8 cellular contexts compared by ENCODE assay signal in genomic region chr21:15063821-15064575, GRCh38. TPM values are rescaled to one million over a fixed set of nuclear protein-coding genes. Genes with fewer than 3 reads are reported as not detected.
DNase-seq lines count a peak whose midpoint lies in the region; ATAC-seq and TF ChIP-seq lines count a peak whose summit lies in the region.

No MANE protein-coding gene starts in this region.

- 1% methylated on average over 57 of the region's 57 CpGs for WGBS in thymus

- TF ChIP-seq POLR2A in erythroblast (IDR thresholded peaks at IDR 0.05; ENCODE audit: low read length): no peak

- H3K9me3 ChIP-seq in mucosa of descending colon: no peaks in the 10 kb centered on the region
- peaks cover 2% of the 10 kb centered on the region for H3K9me3 ChIP-seq in thymus (ENCODE audit: control insufficient read depth)

- no peaks in the 10 kb centered on the region for H3K27me3 ChIP-seq in thymus (ENCODE audit: control insufficient read depth, insufficient read depth)

- H3K4me1 ChIP-seq in mucosa of descending colon (ENCODE audit: low read depth) (peaks cover 25% of the 10 kb centered on the region), thymus (ENCODE audit: control insufficient read depth, insufficient read depth, low read length) (peaks cover 7% of the 10 kb centered on the region)

- peak; percentile 55 to 68 for DNase-seq in erythroblast (lab: John Stamatoyannopoulos, UW)
- peak; percentile 54 to 75 (median 71) for DNase-seq in mucosa of descending colon
- no peak for DNase-seq in DMS153 treated with DMSO at 0.1 percent for 48 hours (lab: John Stamatoyannopoulos, UW; ENCODE audit: unreplicated experiment)

- H3K4me3 ChIP-seq in WI38 (ENCODE audit: low read depth, low read length): peak overlapping the region; percentile 90
- H3K4me3 ChIP-seq in mucosa of descending colon: peak overlapping the region; percentile 77
- H3K4me3 ChIP-seq in thymus (ENCODE audit: low read length): peak overlapping the region; percentile 93

- H3K36me3 ChIP-seq in mucosa of descending colon (ENCODE audit: low read depth) (no peaks in the 10 kb centered on the region), thymus (ENCODE audit: control insufficient read depth, insufficient read depth) (no peaks in the 10 kb centered on the region)

- intact Hi-C loops in mucosa of descending colon (cut with DNase I, micrococcal nuclease): loop anchor here in 1 of 2 donors (10.0 kb wide), 1 partner anchor 189 kb away; no protein-coding TSS in a partner anchor

- TF ChIP-seq CTCF in 22Rv1 (IDR thresholded peaks at IDR 0.05): no peak
- no peak for TF ChIP-seq CTCF in WI38 (IDR thresholded peaks at IDR 0.05; ENCODE audit: low read depth, low read length)
- TF ChIP-seq CTCF in mucosa of descending colon (IDR thresholded peaks at IDR 0.05): no peak

- H3K27ac ChIP-seq in 22Rv1 (peak overlapping the region; percentile 84), thymus (ENCODE audit: low read depth) (peak overlapping the region; percentile 97)

- peak; percentile 0 for ATAC-seq in GM18519 (IDR thresholded peaks at IDR 0.05; ENCODE audit: low FRiP score, unreplicated experiment)
- ATAC-seq in HG03139 (IDR thresholded peaks at IDR 0.05; ENCODE audit: unreplicated experiment): peak; percentile 2
- peak; percentile 35 for ATAC-seq in mucosa of descending colon

RNA-seq across cellular contexts. Expression of gene NRIP1, which starts 0.8 kb away (rescaled TPM):
- total RNA-seq in mucosa of descending colon: 10 to 100 TPM; 64.3 to 91.8 (median 77.1) TPM
- polyA plus RNA-seq in thymus: 22.5 TPM
